ENCODE assay signal across 1 cellular context in the genomic region with DNA sequence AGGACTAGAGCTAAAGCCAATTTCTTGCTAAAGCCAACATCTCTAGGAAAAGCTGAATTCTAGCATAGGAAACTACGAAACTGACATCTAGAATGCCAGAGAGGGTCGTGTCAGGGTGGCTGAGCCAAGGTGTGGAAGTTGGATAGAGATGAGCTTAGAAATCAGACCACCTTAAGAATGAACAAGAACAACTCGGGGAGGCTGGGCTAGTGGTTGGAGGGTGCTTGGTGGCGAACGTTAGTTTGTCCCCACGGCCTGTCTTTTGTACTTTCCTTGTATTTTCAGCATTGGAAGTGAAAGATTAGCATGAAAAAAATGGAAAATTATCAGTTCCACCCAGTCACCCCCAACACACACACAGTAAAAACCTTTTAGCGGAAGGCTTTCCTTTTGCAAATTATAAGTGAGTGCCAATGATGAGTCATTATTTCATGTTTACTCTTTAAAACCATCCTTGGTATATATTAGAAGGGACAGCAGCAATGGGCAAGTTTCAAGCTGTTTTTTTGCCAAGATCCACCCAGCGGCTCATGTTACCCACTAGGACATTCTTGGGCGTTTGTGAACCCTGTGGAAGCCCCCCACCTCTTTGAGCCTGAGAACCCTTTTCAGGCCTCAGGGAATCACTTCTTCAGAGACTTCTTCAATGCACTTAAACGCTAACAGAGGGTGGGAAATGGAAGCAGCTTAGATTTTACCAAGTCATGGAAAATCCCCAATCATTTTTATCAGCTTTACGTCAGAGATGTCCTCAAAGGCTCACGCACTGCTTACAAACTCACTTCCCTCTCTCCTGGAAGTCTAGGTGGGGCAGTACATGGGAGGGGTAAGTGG.
TF ChIP-seq lines count a peak whose summit lies in the region.

No MANE protein-coding gene starts in this region.

TF ChIP-seq in HEK293, 187 proteins besides CTCF, POLR2A, EP300 and RAD21 (continued from another document and continues in another):
- TF ChIP-seq, protein P1, sequence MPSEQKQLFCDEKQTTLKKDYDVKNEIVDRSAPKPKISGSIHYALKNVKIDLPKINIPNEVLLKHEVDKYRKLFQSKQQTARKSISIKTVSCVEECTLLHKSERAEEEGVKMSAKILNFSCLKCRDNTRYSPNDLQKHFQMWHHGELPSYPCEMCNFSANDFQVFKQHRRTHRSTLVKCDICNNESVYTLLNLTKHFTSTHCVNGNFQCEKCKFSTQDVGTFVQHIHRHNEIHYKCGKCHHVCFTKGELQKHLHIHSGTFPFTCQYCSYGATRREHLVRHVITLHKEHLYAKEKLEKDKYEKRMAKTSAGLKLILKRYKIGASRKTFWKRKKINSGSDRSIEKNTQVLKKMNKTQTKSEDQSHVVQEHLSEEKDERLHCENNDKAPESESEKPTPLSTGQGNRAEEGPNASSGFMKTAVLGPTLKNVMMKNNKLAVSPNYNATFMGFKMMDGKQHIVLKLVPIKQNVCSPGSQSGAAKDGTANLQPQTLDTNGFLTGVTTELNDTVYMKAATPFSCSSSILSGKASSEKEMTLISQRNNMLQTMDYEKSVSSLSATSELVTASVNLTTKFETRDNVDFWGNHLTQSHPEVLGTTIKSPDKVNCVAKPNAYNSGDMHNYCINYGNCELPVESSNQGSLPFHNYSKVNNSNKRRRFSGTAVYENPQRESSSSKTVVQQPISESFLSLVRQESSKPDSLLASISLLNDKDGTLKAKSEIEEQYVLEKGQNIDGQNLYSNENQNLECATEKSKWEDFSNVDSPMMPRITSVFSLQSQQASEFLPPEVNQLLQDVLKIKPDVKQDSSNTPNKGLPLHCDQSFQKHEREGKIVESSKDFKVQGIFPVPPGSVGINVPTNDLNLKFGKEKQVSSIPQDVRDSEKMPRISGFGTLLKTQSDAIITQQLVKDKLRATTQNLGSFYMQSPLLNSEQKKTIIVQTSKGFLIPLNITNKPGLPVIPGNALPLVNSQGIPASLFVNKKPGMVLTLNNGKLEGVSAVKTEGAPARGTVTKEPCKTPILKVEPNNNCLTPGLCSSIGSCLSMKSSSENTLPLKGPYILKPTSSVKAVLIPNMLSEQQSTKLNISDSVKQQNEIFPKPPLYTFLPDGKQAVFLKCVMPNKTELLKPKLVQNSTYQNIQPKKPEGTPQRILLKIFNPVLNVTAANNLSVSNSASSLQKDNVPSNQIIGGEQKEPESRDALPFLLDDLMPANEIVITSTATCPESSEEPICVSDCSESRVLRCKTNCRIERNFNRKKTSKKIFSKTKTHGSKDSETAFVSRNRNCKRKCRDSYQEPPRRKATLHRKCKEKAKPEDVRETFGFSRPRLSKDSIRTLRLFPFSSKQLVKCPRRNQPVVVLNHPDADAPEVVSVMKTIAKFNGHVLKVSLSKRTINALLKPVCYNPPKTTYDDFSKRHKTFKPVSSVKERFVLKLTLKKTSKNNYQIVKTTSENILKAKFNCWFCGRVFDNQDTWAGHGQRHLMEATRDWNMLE (tag by site-specific recombination; conservative IDR thresholded peaks at IDR 0.05; ENCODE audit: low read depth), result 0 out of 2 replicates have a peak, but pooled peaks have one; percentile 24
- TF ChIP-seq ZNF138 (tag by site-specific recombination; IDR thresholded peaks at IDR 0.05; ENCODE audit: borderline replicate concordance), result no peak
- TF ChIP-seq, protein P2, sequence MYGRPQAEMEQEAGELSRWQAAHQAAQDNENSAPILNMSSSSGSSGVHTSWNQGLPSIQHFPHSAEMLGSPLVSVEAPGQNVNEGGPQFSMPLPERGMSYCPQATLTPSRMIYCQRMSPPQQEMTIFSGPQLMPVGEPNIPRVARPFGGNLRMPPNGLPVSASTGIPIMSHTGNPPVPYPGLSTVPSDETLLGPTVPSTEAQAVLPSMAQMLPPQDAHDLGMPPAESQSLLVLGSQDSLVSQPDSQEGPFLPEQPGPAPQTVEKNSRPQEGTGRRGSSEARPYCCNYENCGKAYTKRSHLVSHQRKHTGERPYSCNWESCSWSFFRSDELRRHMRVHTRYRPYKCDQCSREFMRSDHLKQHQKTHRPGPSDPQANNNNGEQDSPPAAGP (tag by site-specific recombination; IDR thresholded peaks at IDR 0.05), result peak; percentile 60; the same call in 1 of the 2 replicates
- peak; percentile 28; the same call in 1 of the 2 replicates for TF ChIP-seq ZBTB8A (tag by site-specific recombination; IDR thresholded peaks at IDR 0.05)
- TF ChIP-seq, protein P3, sequence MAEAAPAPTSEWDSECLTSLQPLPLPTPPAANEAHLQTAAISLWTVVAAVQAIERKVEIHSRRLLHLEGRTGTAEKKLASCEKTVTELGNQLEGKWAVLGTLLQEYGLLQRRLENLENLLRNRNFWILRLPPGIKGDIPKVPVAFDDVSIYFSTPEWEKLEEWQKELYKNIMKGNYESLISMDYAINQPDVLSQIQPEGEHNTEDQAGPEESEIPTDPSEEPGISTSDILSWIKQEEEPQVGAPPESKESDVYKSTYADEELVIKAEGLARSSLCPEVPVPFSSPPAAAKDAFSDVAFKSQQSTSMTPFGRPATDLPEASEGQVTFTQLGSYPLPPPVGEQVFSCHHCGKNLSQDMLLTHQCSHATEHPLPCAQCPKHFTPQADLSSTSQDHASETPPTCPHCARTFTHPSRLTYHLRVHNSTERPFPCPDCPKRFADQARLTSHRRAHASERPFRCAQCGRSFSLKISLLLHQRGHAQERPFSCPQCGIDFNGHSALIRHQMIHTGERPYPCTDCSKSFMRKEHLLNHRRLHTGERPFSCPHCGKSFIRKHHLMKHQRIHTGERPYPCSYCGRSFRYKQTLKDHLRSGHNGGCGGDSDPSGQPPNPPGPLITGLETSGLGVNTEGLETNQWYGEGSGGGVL (tag by site-specific recombination; IDR thresholded peaks at IDR 0.05), result peak; percentile 72
- TF ChIP-seq GLIS2 (tag by site-specific recombination; IDR thresholded peaks at IDR 0.05), result peak; percentile 37; the same call in 1 of the 2 replicates
- no peak for TF ChIP-seq ZNF146 (tag by site-specific recombination; IDR thresholded peaks at IDR 0.05)
- TF ChIP-seq GLIS1 (tag by site-specific recombination; IDR thresholded peaks at IDR 0.05), result peak; percentile 59
- no peak for TF ChIP-seq HOXC10 (CRISPR knock-in tag; IDR thresholded peaks at IDR 0.05)
- no peak for TF ChIP-seq ZNF555 (tag by site-specific recombination; conservative IDR thresholded peaks at IDR 0.05)
- TF ChIP-seq ZNF558 (tag by site-specific recombination; IDR thresholded peaks at IDR 0.05), result no peak
- TF ChIP-seq, protein P4, sequence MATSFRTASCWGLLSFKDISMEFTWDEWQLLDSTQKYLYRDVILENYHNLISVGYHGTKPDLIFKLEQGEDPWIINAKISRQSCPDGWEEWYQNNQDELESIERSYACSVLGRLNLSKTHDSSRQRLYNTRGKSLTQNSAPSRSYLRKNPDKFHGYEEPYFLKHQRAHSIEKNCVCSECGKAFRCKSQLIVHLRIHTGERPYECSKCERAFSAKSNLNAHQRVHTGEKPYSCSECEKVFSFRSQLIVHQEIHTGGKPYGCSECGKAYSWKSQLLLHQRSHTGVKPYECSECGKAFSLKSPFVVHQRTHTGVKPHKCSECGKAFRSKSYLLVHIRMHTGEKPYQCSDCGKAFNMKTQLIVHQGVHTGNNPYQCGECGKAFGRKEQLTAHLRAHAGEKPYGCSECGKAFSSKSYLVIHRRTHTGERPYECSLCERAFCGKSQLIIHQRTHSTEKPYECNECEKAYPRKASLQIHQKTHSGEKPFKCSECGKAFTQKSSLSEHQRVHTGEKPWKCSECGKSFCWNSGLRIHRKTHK (tag by site-specific recombination; IDR thresholded peaks at IDR 0.05), result no peak
- TF ChIP-seq ZNF629 (tag by site-specific recombination; IDR thresholded peaks at IDR 0.05), result peak; percentile 96
- 0 out of 2 replicates have a peak, but pooled peaks have one; percentile 13 for TF ChIP-seq ZXDB (tag by site-specific recombination; IDR thresholded peaks at IDR 0.05)
- TF ChIP-seq, protein P5, sequence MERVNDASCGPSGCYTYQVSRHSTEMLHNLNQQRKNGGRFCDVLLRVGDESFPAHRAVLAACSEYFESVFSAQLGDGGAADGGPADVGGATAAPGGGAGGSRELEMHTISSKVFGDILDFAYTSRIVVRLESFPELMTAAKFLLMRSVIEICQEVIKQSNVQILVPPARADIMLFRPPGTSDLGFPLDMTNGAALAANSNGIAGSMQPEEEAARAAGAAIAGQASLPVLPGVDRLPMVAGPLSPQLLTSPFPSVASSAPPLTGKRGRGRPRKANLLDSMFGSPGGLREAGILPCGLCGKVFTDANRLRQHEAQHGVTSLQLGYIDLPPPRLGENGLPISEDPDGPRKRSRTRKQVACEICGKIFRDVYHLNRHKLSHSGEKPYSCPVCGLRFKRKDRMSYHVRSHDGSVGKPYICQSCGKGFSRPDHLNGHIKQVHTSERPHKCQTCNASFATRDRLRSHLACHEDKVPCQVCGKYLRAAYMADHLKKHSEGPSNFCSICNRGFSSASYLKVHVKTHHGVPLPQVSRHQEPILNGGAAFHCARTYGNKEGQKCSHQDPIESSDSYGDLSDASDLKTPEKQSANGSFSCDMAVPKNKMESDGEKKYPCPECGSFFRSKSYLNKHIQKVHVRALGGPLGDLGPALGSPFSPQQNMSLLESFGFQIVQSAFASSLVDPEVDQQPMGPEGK (tag by site-specific recombination; IDR thresholded peaks at IDR 0.05), result peak; percentile 73
- TF ChIP-seq KLF1 (tag by site-specific recombination; IDR thresholded peaks at IDR 0.05), result peak; percentile 50; the same call in 1 of the 2 replicates
- TF ChIP-seq TRIM28 (IDR thresholded peaks at IDR 0.05; ENCODE audit: borderline replicate concordance, low read length), result no peak; the same call in 1 of the 2 replicates
- TF ChIP-seq FEZF1 (tag by site-specific recombination; IDR thresholded peaks at IDR 0.05), result 0 out of 2 replicates have a peak, but pooled peaks have one; percentile 39
- TF ChIP-seq, protein P6, sequence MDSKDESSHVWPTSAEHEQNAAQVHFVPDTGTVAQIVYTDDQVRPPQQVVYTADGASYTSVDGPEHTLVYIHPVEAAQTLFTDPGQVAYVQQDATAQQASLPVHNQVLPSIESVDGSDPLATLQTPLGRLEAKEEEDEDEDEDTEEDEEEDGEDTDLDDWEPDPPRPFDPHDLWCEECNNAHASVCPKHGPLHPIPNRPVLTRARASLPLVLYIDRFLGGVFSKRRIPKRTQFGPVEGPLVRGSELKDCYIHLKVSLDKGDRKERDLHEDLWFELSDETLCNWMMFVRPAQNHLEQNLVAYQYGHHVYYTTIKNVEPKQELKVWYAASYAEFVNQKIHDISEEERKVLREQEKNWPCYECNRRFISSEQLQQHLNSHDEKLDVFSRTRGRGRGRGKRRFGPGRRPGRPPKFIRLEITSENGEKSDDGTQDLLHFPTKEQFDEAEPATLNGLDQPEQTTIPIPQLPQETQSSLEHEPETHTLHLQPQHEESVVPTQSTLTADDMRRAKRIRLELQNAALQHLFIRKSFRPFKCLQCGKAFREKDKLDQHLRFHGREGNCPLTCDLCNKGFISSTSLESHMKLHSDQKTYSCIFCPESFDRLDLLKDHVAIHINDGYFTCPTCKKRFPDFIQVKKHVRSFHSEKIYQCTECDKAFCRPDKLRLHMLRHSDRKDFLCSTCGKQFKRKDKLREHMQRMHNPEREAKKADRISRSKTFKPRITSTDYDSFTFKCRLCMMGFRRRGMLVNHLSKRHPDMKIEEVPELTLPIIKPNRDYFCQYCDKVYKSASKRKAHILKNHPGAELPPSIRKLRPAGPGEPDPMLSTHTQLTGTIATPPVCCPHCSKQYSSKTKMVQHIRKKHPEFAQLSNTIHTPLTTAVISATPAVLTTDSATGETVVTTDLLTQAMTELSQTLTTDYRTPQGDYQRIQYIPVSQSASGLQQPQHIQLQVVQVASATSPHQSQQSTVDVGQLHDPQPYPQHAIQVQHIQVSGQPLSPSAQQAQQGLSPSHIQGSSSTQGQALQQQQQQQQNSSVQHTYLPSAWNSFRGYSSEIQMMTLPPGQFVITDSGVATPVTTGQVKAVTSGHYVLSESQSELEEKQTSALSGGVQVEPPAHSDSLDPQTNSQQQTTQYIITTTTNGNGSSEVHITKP (tag by site-specific recombination; IDR thresholded peaks at IDR 0.05), result peak; percentile 63
- TF ChIP-seq WT1 (tag by site-specific recombination; IDR thresholded peaks at IDR 0.05), result 0 out of 2 replicates have a peak, but pooled peaks have one; percentile 13
- TF ChIP-seq ZNF23 (tag by site-specific recombination; IDR thresholded peaks at IDR 0.05; ENCODE audit: borderline replicate concordance), result no peak
- peak; percentile 90 for TF ChIP-seq MZF1 (tag by site-specific recombination; IDR thresholded peaks at IDR 0.05; ENCODE audit: borderline replicate concordance)
- peak; percentile 39 for TF ChIP-seq KLF8 (tag by site-specific recombination; IDR thresholded peaks at IDR 0.05)
- no peak for TF ChIP-seq ZNF530 (tag by site-specific recombination; IDR thresholded peaks at IDR 0.05; ENCODE audit: low read depth)
- TF ChIP-seq, protein P7, sequence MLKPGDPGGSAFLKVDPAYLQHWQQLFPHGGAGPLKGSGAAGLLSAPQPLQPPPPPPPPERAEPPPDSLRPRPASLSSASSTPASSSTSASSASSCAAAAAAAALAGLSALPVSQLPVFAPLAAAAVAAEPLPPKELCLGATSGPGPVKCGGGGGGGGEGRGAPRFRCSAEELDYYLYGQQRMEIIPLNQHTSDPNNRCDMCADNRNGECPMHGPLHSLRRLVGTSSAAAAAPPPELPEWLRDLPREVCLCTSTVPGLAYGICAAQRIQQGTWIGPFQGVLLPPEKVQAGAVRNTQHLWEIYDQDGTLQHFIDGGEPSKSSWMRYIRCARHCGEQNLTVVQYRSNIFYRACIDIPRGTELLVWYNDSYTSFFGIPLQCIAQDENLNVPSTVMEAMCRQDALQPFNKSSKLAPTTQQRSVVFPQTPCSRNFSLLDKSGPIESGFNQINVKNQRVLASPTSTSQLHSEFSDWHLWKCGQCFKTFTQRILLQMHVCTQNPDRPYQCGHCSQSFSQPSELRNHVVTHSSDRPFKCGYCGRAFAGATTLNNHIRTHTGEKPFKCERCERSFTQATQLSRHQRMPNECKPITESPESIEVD (tag by site-specific recombination; IDR thresholded peaks at IDR 0.05), result peak; percentile 51; the same call in 1 of the 2 replicates
- TF ChIP-seq ZNF24 (tag by site-specific recombination; IDR thresholded peaks at IDR 0.05), result peak; percentile 78
- TF ChIP-seq ZNF843 (tag by site-specific recombination; IDR thresholded peaks at IDR 0.05), result 0 out of 2 replicates have a peak, but pooled peaks have one; percentile 50
- TF ChIP-seq ZNF221 (tag by site-specific recombination; IDR thresholded peaks at IDR 0.05; ENCODE audit: borderline replicate concordance), result no peak
- peak; percentile 43; the same call in 1 of the 2 replicates for TF ChIP-seq ZEB2 (tag by site-specific recombination; IDR thresholded peaks at IDR 0.05)
- TF ChIP-seq ZNF677 (tag by site-specific recombination; IDR thresholded peaks at IDR 0.05), result no peak
- TF ChIP-seq ZNF610 (tag by site-specific recombination; IDR thresholded peaks at IDR 0.05; ENCODE audit: borderline replicate concordance), result no peak
- TF ChIP-seq ZNF184 (tag by site-specific recombination; IDR thresholded peaks at IDR 0.05), result peak; percentile 49; the same call in 1 of the 2 replicates
- no peak for TF ChIP-seq ZNF777 (tag by site-specific recombination; IDR thresholded peaks at IDR 0.05; ENCODE audit: borderline replicate concordance)
- no peak for TF ChIP-seq ZBTB48 (tag by site-specific recombination; IDR thresholded peaks at IDR 0.05)
- peak; percentile 90; the same call in 1 of the 2 replicates for TF ChIP-seq ZBTB21 (tag by site-specific recombination; IDR thresholded peaks at IDR 0.05)
- TF ChIP-seq ZNF350 (tag by site-specific recombination; IDR thresholded peaks at IDR 0.05), result no peak
- TF ChIP-seq ZNF664 (tag by site-specific recombination; IDR thresholded peaks at IDR 0.05), result no peak
